15 cellular contexts compared by ENCODE assay signal in genomic region chr22:46444390-46444854, GRCh38.
A peak's percentile ranks its signal among the peaks of the same experiment; 100 is the strongest.
DNase-seq lines count a peak whose midpoint lies in the region; FAIRE-seq and TF ChIP-seq lines count a peak whose summit lies in the region.
"Had no signal": no experiment of that assay in that cellular context is flagged by ENCODE, and none has a peak within 500 bp of the region (broad histone marks: within the 10 kb centered on the region; RNA-seq: fewer than 3 reads in every experiment).

No MANE protein-coding gene starts in this region.

- no peaks in the 10 kb centered on the region for H3K27me3 ChIP-seq in right atrium auricular region
- H3K27me3 ChIP-seq: right lobe of liver had no signal

- no peaks in the 10 kb centered on the region for H3K36me3 ChIP-seq in right atrium auricular region
- H3K36me3 ChIP-seq: right lobe of liver had no signal

- DNase-seq in COLO668 (lab: John Stamatoyannopoulos, UW; ENCODE audit: unreplicated experiment) (peak; percentile 73), LNCaP clone FGC (ENCODE audit: low read depth) (no peak), chondrocyte (ENCODE audit: low spot score) (no peak), right atrium auricular region (ENCODE audit: low spot score) (no peak), GM19239 (ENCODE audit: insufficient read length, low spot score) (no peak), posterior vena cava (ENCODE audit: low spot score) (no peak), AG08396 (ENCODE audit: low spot score) (no peak)
- DNase-seq: activated B cell treated with CpG ODN at 0.5 μM for 24 hours; activated naive CD8-positive, alpha-beta T cell treated with anti-CD3 and anti-CD28 coated beads, Interleukin-2, amount 10 ng/mL, durations not matched to agents 7 days and 5 days; NCI-H1092 treated with DMSO at 0.1 percent for 48 hours; right lobe of liver had no signal

- H3K27ac ChIP-seq in right atrium auricular region = no peak overlapping the region
- H3K27ac ChIP-seq: coronary artery, right lobe of liver had no signal

- intact Hi-C loops in posterior vena cava (cut with DNase I) = no loop called here

- H3K9me3 ChIP-seq in right atrium auricular region = no peaks in the 10 kb centered on the region
- H3K9me3 ChIP-seq: right lobe of liver had no signal

- H3K4me3 ChIP-seq in LNCaP clone FGC (ENCODE audit: low read depth, low read length) (no peak overlapping the region), right atrium auricular region (no peak overlapping the region)
- H3K4me3 ChIP-seq: coronary artery, right lobe of liver had no signal

- TF ChIP-seq CTCF in LNCaP clone FGC (IDR thresholded peaks at IDR 0.05; ENCODE audit: control insufficient read depth, extremely low read depth, insufficient read depth) (0 out of 2 replicates have a peak, but pooled peaks have one; percentile 9), chondrocyte (IDR thresholded peaks at IDR 0.05) (peak; percentile 34), nephron (IDR thresholded peaks at IDR 0.05; ENCODE audit: unreplicated experiment in 3 of 3) (no peak), right atrium auricular region (IDR thresholded peaks at IDR 0.05) (no peak)

- no peaks in the 10 kb centered on the region for H3K4me1 ChIP-seq in right atrium auricular region
- H3K4me1 ChIP-seq: right lobe of liver had no signal

- H3K27me3 Mint-ChIP-seq in chondrocyte (ENCODE audit: low read depth) (no peaks in the 10 kb centered on the region), nephron (ENCODE audit: low read depth) (peaks cover 16% of the 10 kb centered on the region)
- H3K27me3 Mint-ChIP-seq: activated naive CD8-positive, alpha-beta T cell treated with anti-CD3 and anti-CD28 coated beads, Interleukin-2, amount 10 ng/mL, durations not matched to agents 7 days and 5 days; stimulated activated naive CD8-positive, alpha-beta T cell treated with anti-CD3 and anti-CD28 coated beads, Interleukin-15, Interleukin-2, amounts not matched to agents 100 ng/mL and 50 ng/mL, for 24 hours had no signal

- FAIRE-seq in GM19239 (lab: Jason Lieb, UNC) = no peak
- FAIRE-seq: HTR-8/SVneo had no signal

- H3K36me3 Mint-ChIP-seq in chondrocyte (ENCODE audit: low read depth) (peaks cover 3% of the 10 kb centered on the region), nephron (ENCODE audit: low read depth) (no peaks in the 10 kb centered on the region)
- H3K36me3 Mint-ChIP-seq: activated naive CD8-positive, alpha-beta T cell treated with anti-CD3 and anti-CD28 coated beads, Interleukin-2, amount 10 ng/mL, durations not matched to agents 7 days and 5 days had no signal

- no peak overlapping the region for H3K4me3 Mint-ChIP-seq in chondrocyte (ENCODE audit: unreplicated experiment)
- no peak overlapping the region for H3K4me3 Mint-ChIP-seq in nephron
- H3K4me3 Mint-ChIP-seq: activated B cell treated with CpG ODN at 0.5 μM for 24 hours; activated naive CD8-positive, alpha-beta T cell treated with anti-CD3 and anti-CD28 coated beads, Interleukin-2, amount 10 ng/mL, durations not matched to agents 7 days and 5 days; stimulated activated naive CD8-positive, alpha-beta T cell treated with anti-CD3 and anti-CD28 coated beads, Interleukin-15, Interleukin-2, amounts not matched to agents 100 ng/mL and 50 ng/mL, for 24 hours had no signal

- no peak overlapping the region for H3K27ac Mint-ChIP-seq in chondrocyte (ENCODE audit: unreplicated experiment)
- peak overlapping the region; percentile 73 to 84 (median 81) for H3K27ac Mint-ChIP-seq in nephron
- H3K27ac Mint-ChIP-seq: activated B cell treated with CpG ODN at 0.5 μM for 24 hours; activated naive CD8-positive, alpha-beta T cell treated with anti-CD3 and anti-CD28 coated beads, Interleukin-2, amount 10 ng/mL, durations not matched to agents 7 days and 5 days; stimulated activated naive CD8-positive, alpha-beta T cell treated with anti-CD3 and anti-CD28 coated beads, Interleukin-15, Interleukin-2, amounts not matched to agents 100 ng/mL and 50 ng/mL, for 24 hours had no signal

- peaks cover 26% of the 10 kb centered on the region for H3K4me1 Mint-ChIP-seq in chondrocyte (ENCODE audit: low read depth)
- peaks cover 29% of the 10 kb centered on the region for H3K4me1 Mint-ChIP-seq in nephron
- H3K4me1 Mint-ChIP-seq: activated B cell treated with CpG ODN at 0.5 μM for 24 hours; activated naive CD8-positive, alpha-beta T cell treated with anti-CD3 and anti-CD28 coated beads, Interleukin-2, amount 10 ng/mL, durations not matched to agents 7 days and 5 days had no signal

- no peaks in the 10 kb centered on the region for H3K9me3 Mint-ChIP-seq in chondrocyte (ENCODE audit: low read depth)
- H3K9me3 Mint-ChIP-seq in nephron = no peaks in the 10 kb centered on the region
- H3K9me3 Mint-ChIP-seq: activated B cell treated with CpG ODN at 0.5 μM for 24 hours; activated naive CD8-positive, alpha-beta T cell treated with anti-CD3 and anti-CD28 coated beads, Interleukin-2, amount 10 ng/mL, durations not matched to agents 7 days and 5 days; stimulated activated naive CD8-positive, alpha-beta T cell treated with anti-CD3 and anti-CD28 coated beads, Interleukin-15, Interleukin-2, amounts not matched to agents 100 ng/mL and 50 ng/mL, for 24 hours had no signal

Comparison
In these comparisons a context has a peak if more than half of its experiments do, and no peak if none do; other contexts are left out.
1. CTCF ChIP-seq: peak in LNCaP clone FGC (single experiment) and chondrocyte (single experiment); none in nephron (0 of 3) and right atrium auricular region (0 of 2).